Comparison of ENCODE assay signal across 8 cellular contexts in genomic region chr17:49260011-49260921, GRCh38. TPM values are rescaled to one million over a fixed set of nuclear protein-coding genes. Genes with fewer than 3 reads are reported as not detected.
DNase-seq lines count a peak whose midpoint lies in the region; ATAC-seq and TF ChIP-seq lines count a peak whose summit lies in the region.

No MANE protein-coding gene starts in this region.

- H3K36me3 ChIP-seq in colonic mucosa = no peaks in the 10 kb centered on the region

- H3K27me3 ChIP-seq in colonic mucosa = no peaks in the 10 kb centered on the region

- no peaks in the 10 kb centered on the region for H3K9me3 ChIP-seq in colonic mucosa

- intact Hi-C loops in colonic mucosa (cut with DNase I) = no loop called here

- H3K4me1 ChIP-seq in colonic mucosa = no peaks in the 10 kb centered on the region

- H3K27ac ChIP-seq in colonic mucosa = peak overlapping the region; percentile 57

- no peak for ATAC-seq in GM21447 (IDR thresholded peaks at IDR 0.05; ENCODE audit: unreplicated experiment)
- ATAC-seq in HG03469 (IDR thresholded peaks at IDR 0.05; ENCODE audit: unreplicated experiment) = no peak

- DNase-seq in GF-D8 (lab: John Stamatoyannopoulos, UW) = peak; percentile 18
- peak; percentile 61 for DNase-seq in LHCN-M2 (ENCODE audit: low read depth)
- peak; percentile 28 for DNase-seq in activated CD4-positive, alpha-beta T cell treated with anti-CD3 and anti-CD28 coated beads for 1 hour
- DNase-seq in colonic mucosa = peak; percentile 41
- DNase-seq in kidney tubule cell (ENCODE audit: low spot score) = peak; percentile 84
- peak; percentile 13 to 28 for DNase-seq in stimulated activated CD4-positive, alpha-beta T cell treated with anti-CD3 and anti-CD28 coated beads, Interleukin-15, amount 100 ng/mL, for 48 hours (ENCODE audit: low read depth in 2 of 2)

- peak overlapping the region; percentile 40 to 81 for H3K9ac ChIP-seq in colonic mucosa (ENCODE audit: low read depth in 2 of 2, low read length in 2 of 2)

- peak overlapping the region; percentile 57 for H3K4me3 ChIP-seq in colonic mucosa

- no peak for TF ChIP-seq CTCF in colonic mucosa (IDR thresholded peaks at IDR 0.05)

RNA-seq across cellular contexts. Expression of gene PHOSPHO1, which starts 29.7 kb away (rescaled TPM):
- total RNA-seq in LHCN-M2 (2014; rRNA removed) (0.13 and 0.23 TPM in 2 replicates), colonic mucosa (not detected)
- polyA plus RNA-seq in LHCN-M2 (2012) = 0.26 TPM

RNA-seq across cellular contexts. Expression of gene ABI3, which starts 49.8 kb away (rescaled TPM):
- total RNA-seq in LHCN-M2 (2014; rRNA removed) = 0.19 TPM in 1 of 2 replicates, not detected in the other
- 0.21 TPM for polyA plus RNA-seq in LHCN-M2 (2012)
- total RNA-seq in colonic mucosa = 1 to 10 TPM; 2.5 to 3.3 TPM

RNA-seq across cellular contexts. Expression of gene GNGT2, which starts 49.9 kb away (rescaled TPM):
- total RNA-seq in LHCN-M2 (2014; rRNA removed) (not detected in 2 replicates), colonic mucosa (under 1 TPM; 0.56 to 0.94 TPM)
- 0.77 TPM for polyA plus RNA-seq in LHCN-M2 (2012)

Comparison
In these comparisons a context has a peak if more than half of its experiments do, and no peak if none do; other contexts are left out.
1. DNase-seq: peak in every context shown above with its lines; median percentile 84 in kidney tubule cell; 61 in LHCN-M2; 41 in colonic mucosa; 28 in activated CD4-positive, alpha-beta T cell treated with anti-CD3 and anti-CD28 coated beads for 1 hour; 20 in stimulated activated CD4-positive, alpha-beta T cell treated with anti-CD3 and anti-CD28 coated beads, Interleukin-15, amount 100 ng/mL, for 48 hours; 18 in GF-D8.